ENCODE assay signal across 1 cellular context in the genomic region with DNA sequence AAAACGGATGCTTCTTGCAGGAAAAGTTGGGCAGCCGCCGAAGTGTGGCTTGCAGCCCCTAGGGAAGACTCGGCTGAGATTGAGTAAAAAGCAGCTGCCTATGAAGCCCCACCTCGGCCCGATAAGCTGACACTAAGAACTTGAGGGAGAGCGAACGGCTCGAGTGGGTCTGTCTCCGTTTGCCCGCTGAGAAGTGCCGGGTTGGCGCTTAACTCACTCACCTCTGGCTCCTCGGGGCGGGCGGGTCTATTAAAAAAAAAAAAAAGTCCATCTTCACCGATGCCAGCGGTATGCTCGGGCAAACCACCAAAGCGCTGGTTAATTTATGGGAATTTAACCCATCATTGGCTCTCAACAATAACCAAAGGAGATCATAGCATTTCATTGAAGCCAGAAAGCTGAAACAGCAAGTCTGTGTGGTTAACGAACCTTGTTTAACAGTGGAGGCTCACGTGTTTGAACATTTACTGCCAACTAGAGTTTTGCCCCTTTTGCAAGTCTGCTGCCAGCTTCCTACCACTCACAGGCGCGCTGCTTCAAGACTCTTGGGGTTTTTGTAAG.
TF ChIP-seq lines count a peak whose summit lies in the region.

No MANE protein-coding gene starts in this region.

TF ChIP-seq in A549, 52 proteins besides CTCF, POLR2A, EP300 and RAD21:
- TF ChIP-seq, protein P1, sequence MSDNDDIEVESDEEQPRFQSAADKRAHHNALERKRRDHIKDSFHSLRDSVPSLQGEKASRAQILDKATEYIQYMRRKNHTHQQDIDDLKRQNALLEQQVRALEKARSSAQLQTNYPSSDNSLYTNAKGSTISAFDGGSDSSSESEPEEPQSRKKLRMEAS (IDR thresholded peaks at IDR 0.05), result peak; percentile 13; the same call in 1 of the 2 replicates
- TF ChIP-seq NFE2L2 (conservative IDR thresholded peaks at IDR 0.05; ENCODE audit: low read length), result no peak
TF ChIP-seq in A549: peak in this region for 1.
